Comparison of ENCODE assay signal across 17 cellular contexts in genomic region chr2:3587021-3587420, GRCh38. TPM values are rescaled to one million over a fixed set of nuclear protein-coding genes. Genes with fewer than 3 reads are reported as not detected.
DNase-seq lines count a peak whose midpoint lies in the region; ATAC-seq, FAIRE-seq and TF ChIP-seq lines count a peak whose summit lies in the region.
"Had no signal": no experiment of that assay in that cellular context is flagged by ENCODE, and none has a peak within 500 bp of the region (broad histone marks: within the 10 kb centered on the region; RNA-seq: fewer than 3 reads in every experiment).

No MANE protein-coding gene starts in this region.

- no peak overlapping the region for H2BK15ac ChIP-seq in mesenchymal stem cell (ENCODE audit: low read depth, poor library complexity, severe bottlenecking)

- no peak overlapping the region for H3K23ac ChIP-seq in mesenchymal stem cell (ENCODE audit: low read length in 2 of 2)

- H3K4me2 ChIP-seq in K562 (ENCODE audit: insufficient read depth, low read length) (peak overlapping the region; percentile 32; the same call in 1 of the 2 replicates), mesenchymal stem cell (ENCODE audit: low read length, poor library complexity, severe bottlenecking) (no peak overlapping the region)

- H4K8ac ChIP-seq in mesenchymal stem cell (ENCODE audit: low read length) = peak overlapping the region; percentile 16

- H3K4me3 ChIP-seq in left ventricle myocardium inferior = no peak overlapping the region
- no peak overlapping the region for H3K4me3 ChIP-seq in heart right ventricle
- no peak overlapping the region for H3K4me3 ChIP-seq in K562
- H3K4me3 ChIP-seq in mesenchymal stem cell (ENCODE audit: insufficient read depth in 1 of 2, low read depth in 1 of 2, low read length in 2 of 2) = no peak overlapping the region
- H3K4me3 ChIP-seq: MG63 had no signal

- H3K36me3 ChIP-seq in left ventricle myocardium inferior (peaks cover 24% of the 10 kb centered on the region), heart right ventricle (peaks cover 0 to 26% (median 0%) of the 10 kb centered on the region in 9 donors), K562 (ENCODE audit: control insufficient read depth, insufficient read depth, low read length) (peaks cover 14% of the 10 kb centered on the region), mesenchymal stem cell (ENCODE audit: control insufficient read depth in 1 of 2, insufficient read depth in 2 of 2, low read depth in 1 of 2, low read length in 2 of 2) (peaks cover 23 to 30% of the 10 kb centered on the region in 2 experiments)

- no TSS peak for BruUV-seq in K562 (replicated peaks; lab: Mats Ljungman, UMichigan)

- peak overlapping the region; percentile 55 for H4K91ac ChIP-seq in mesenchymal stem cell (ENCODE audit: low read length)

- no peaks in the 10 kb centered on the region; the same call in 1 of the 2 replicates for H4K20me1 ChIP-seq in K562 (replicated peaks; ENCODE audit: control insufficient read depth, insufficient read depth, low read length)

- TF ChIP-seq RAD21 in K562 (CRISPR knock-in tag; conservative IDR thresholded peaks at IDR 0.05 in 1 of 2, IDR thresholded peaks at IDR 0.05 in 1 of 2) = no peak

- H3K9ac ChIP-seq in K562 (ENCODE audit: insufficient read depth in 1 of 2, low read depth in 2 of 2, low read length in 2 of 2) (no peak overlapping the region), mesenchymal stem cell (ENCODE audit: low read length) (no peak overlapping the region)

- no peak for TF ChIP-seq EP300 in K562 (IDR thresholded peaks at IDR 0.05; ENCODE audit: low read length)

- CTCF ChIA-PET in K562 (lab: Yijun Ruan, JAX; ENCODE audit: low intra/inter-chr PET ratio) = no interaction called here

- intact Hi-C loops in left ventricle myocardium inferior (cut with micrococcal nuclease) (no loop called here), heart right ventricle (cut with DNase I) (loop anchor here in 3 of 10 donors (5.0 to 10.0 kb wide), 2 partner anchors 40 to 68 kb away; partner anchors contain the start of gene ALLC (in 1 of the 3)), K562 (cut with micrococcal nuclease) (no loop called here)

- no peaks in the 10 kb centered on the region for H3K9me1 ChIP-seq in K562 (ENCODE audit: control insufficient read depth, insufficient read depth, low read length)

- peaks cover 39% of the 10 kb centered on the region for H3K4me1 ChIP-seq in left ventricle myocardium inferior
- H3K4me1 ChIP-seq in heart right ventricle = peaks cover 3 to 27% (median 20%) of the 10 kb centered on the region in 9 donors
- peaks cover 20 to 31% of the 10 kb centered on the region in 2 experiments; a peak in 4 of 5 replicates for H3K4me1 ChIP-seq in K562 (replicated peaks in 1 of 2; ENCODE audit: control insufficient read depth in 2 of 2, insufficient read depth in 2 of 2, low read length in 2 of 2)
- peaks cover 14% of the 10 kb centered on the region for H3K4me1 ChIP-seq in mesenchymal stem cell (ENCODE audit: control insufficient read depth, insufficient read depth, low read depth, low read length)

- in situ Hi-C loops in K562 (cut with MboI) = no loop called here

- no peak overlapping the region for H3K14ac ChIP-seq in mesenchymal stem cell (ENCODE audit: low read length in 2 of 2)

- ATAC-seq in heart right ventricle (no peak), K562 (peak; percentile 36), HG02938 (IDR thresholded peaks at IDR 0.05; ENCODE audit: unreplicated experiment) (no peak)

- TF ChIP-seq POLR2A in K562 (conservative IDR thresholded peaks at IDR 0.05) = no peak

- no peak overlapping the region for H2AK5ac ChIP-seq in mesenchymal stem cell (ENCODE audit: low read length, severe bottlenecking)

- H2BK12ac ChIP-seq in mesenchymal stem cell (ENCODE audit: low read length in 2 of 2) = peak overlapping the region in 1 of 2 experiments; percentile 12

- peak overlapping the region; percentile 1 to 46 for H3K4ac ChIP-seq in mesenchymal stem cell (ENCODE audit: low read depth in 1 of 2, low read length in 2 of 2)

- peak overlapping the region; percentile 50 for H3K27ac ChIP-seq in left ventricle myocardium inferior (replicated peaks)
- H3K27ac ChIP-seq in heart right ventricle = no peak overlapping the region
- H3K27ac ChIP-seq in K562 (ENCODE audit: extremely low read depth, low read depth, low read length) = peak overlapping the region; percentile 34; the same call in 2 of the 3 replicates
- no peak overlapping the region for H3K27ac ChIP-seq in mesenchymal stem cell (ENCODE audit: low read length, poor library complexity, severe bottlenecking)

- peaks cover 14% of the 10 kb centered on the region for H3K79me1 ChIP-seq in mesenchymal stem cell (replicated peaks; ENCODE audit: low read length, poor library complexity, severe bottlenecking)

- H3K9me3 ChIP-seq in left ventricle myocardium inferior (replicated peaks) = no peaks in the 10 kb centered on the region
- no peaks in the 10 kb centered on the region for H3K9me3 ChIP-seq in heart right ventricle
- H3K9me3 ChIP-seq in K562 (replicated peaks; ENCODE audit: control insufficient read depth, insufficient read depth, low read depth, low read length) = no peaks in the 10 kb centered on the region
- H3K9me3 ChIP-seq in mesenchymal stem cell (ENCODE audit: control insufficient read depth, low read length) = no peaks in the 10 kb centered on the region
- H3K9me3 ChIP-seq: MG63 had no signal

- WGBS in heart right ventricle, 2 donors = 57 to 79% methylated on average over 5 of the region's 5 CpGs
- WGBS in K562 (ENCODE audit: insufficient coverage, low coverage, missing lambda C conversion rate) = 38% methylated on average over 4 of the region's 5 CpGs
- WGBS in mesenchymal stem cell = 83% methylated on average over 5 of the region's 5 CpGs

- H3K27me3 ChIP-seq in left ventricle myocardium inferior (ENCODE audit: low read depth) (no peaks in the 10 kb centered on the region), heart right ventricle (no peaks in the 10 kb centered on the region), K562 (ENCODE audit: control insufficient read depth in 2 of 2, insufficient read depth in 2 of 2, low read length in 2 of 2) (no peaks in the 10 kb centered on the region), mesenchymal stem cell (ENCODE audit: control insufficient read depth in 1 of 2, insufficient read depth in 1 of 2, low read length in 2 of 2) (no peaks in the 10 kb centered on the region)
- H3K27me3 ChIP-seq: MG63 had no signal

- no peak for FAIRE-seq in K562 (lab: Jason Lieb, UNC)
- FAIRE-seq: A204.1, G401.6, RCC 7860 had no signal

- DNase-seq in left ventricle myocardium inferior (no peak), heart right ventricle (no peak), K562 (ENCODE audit: extremely low read depth in 1 of 4, low spot score in 3 of 4) (no peak), mesenchymal stem cell (no peak), retina (no peak)
- DNase-seq in central memory CD4-positive, alpha-beta T cell = no peak
- DNase-seq: C1 segment of cervical spinal cord, DND-41, MG63, NCI-H1092 treated with DMSO at 0.1 percent for 48 hours, NCI-H226, NCI-H524 treated with DMSO at 0.1 percent for 48 hours, Right ventricle myocardium superior had no signal

- peak overlapping the region in 1 of 2 experiments; percentile 61 for H3K18ac ChIP-seq in mesenchymal stem cell (ENCODE audit: low read depth in 1 of 2, low read length in 2 of 2)

- no peaks in the 10 kb centered on the region for H3K79me2 ChIP-seq in K562 (ENCODE audit: control insufficient read depth, insufficient read depth, low read length)

- TF ChIP-seq CTCF in left ventricle myocardium inferior (IDR thresholded peaks at IDR 0.05; ENCODE audit: borderline replicate concordance) (no peak), heart right ventricle (IDR thresholded peaks at IDR 0.05) (no peak), K562 (IDR thresholded peaks at IDR 0.05 in 2 of 3, conservative IDR thresholded peaks at IDR 0.05 in 1 of 3; ENCODE audit: insufficient read depth in 2 of 3, low read depth in 1 of 3, low read length in 3 of 3) (no peak)

- H2BK5ac ChIP-seq in mesenchymal stem cell (ENCODE audit: low read depth, low read length, poor library complexity, severe bottlenecking) = no peak overlapping the region

- H2AFZ ChIP-seq in K562 (ENCODE audit: low read depth, low read length) (peak overlapping the region; percentile 68; the same call in 1 of the 2 replicates), mesenchymal stem cell (ENCODE audit: low read depth, low read length) (no peak overlapping the region)

- POLR2A ChIA-PET in K562 (lab: Yijun Ruan, JAX) = interaction anchor here (0.7 to 2.1 kb wide), 5 partner anchors 8 to 209 kb away, joined by 3 to 16 read pairs (median 8); partner anchors contain the start of genes EIPR1 and RNASEH1

- H2BK120ac ChIP-seq in mesenchymal stem cell (ENCODE audit: low read depth, low read length) = no peak overlapping the region

RNA-seq across cellular contexts. Expression of gene COLEC11, which starts 7.9 kb away (rescaled TPM):
- total RNA-seq in left ventricle myocardium inferior = 4.9 TPM
- total RNA-seq in heart right ventricle = 1 to 10 TPM; 2.0 to 7.2 (median 4.1) TPM
- 10 to 100 TPM; 18.2 to 26.7 TPM for polyA plus RNA-seq in heart right ventricle
- total RNA-seq in K562 (2011; cell fraction: chromatin; rRNA removed; ENCODE audit: low replicate concordance) = 2.0 and 3.4 TPM in 2 replicates
- total RNA-seq in K562 (2011; cell fraction: nucleolus; rRNA removed) = 3.3 and 3.7 TPM in 2 replicates
- total RNA-seq in K562 (2011; cell fraction: nucleoplasm; rRNA removed) = 3.4 and 3.7 TPM in 2 replicates
- total RNA-seq in K562 (2014; rRNA removed) = 2.9 and 5.4 TPM in 2 replicates
- total RNA-seq in K562 (2014; rRNA removed; fragmentation: Illumina TruSeq; extraction: Trizol) = 0.67 and 0.98 TPM in 2 replicates
- total RNA-seq in K562 (2015; rRNA removed; fragmentation: Illumina TruSeq; extraction: Trizol) = 2.0 and 2.6 TPM in 2 replicates
- 2.9 and 4.3 TPM in 2 replicates for total RNA-seq in K562 (2021)
- polyA plus RNA-seq in K562 (2011; rRNA removed) = 0.93 and 1.6 TPM in 2 replicates
- polyA plus RNA-seq in K562 (2011; cell fraction: cytosol; rRNA removed) = 1.6 and 4.7 TPM in 2 replicates
- polyA plus RNA-seq in K562 (2011; cell fraction: nucleus; rRNA removed) = 0.69 and 1.5 TPM in 2 replicates
- polyA plus RNA-seq in K562 (2012) = 3.8 and 6.7 TPM in 2 replicates
- 1.8 and 3.2 TPM in 2 replicates for polyA plus RNA-seq in K562 (2014; fragmentation: Illumina TruSeq; extraction: Trizol)
- polyA plus RNA-seq in K562 (2014; fragmentation: Nextera tagmentation; extraction: Ambion mirVana) = under 1 TPM; 0.32 to 0.73 TPM
- polyA plus RNA-seq in K562 (2014; rRNA removed) = 3.3 and 4.3 TPM in 2 replicates
- 0.63 and 1.2 TPM in 2 replicates for polyA minus RNA-seq in K562 (2011; rRNA and poly(A)+ RNA removed)
- not detected in 2 replicates for polyA minus RNA-seq in K562 (2011; cell fraction: cytosol; rRNA and poly(A)+ RNA removed)
- polyA minus RNA-seq in K562 (2011; cell fraction: nucleus; rRNA and poly(A)+ RNA removed) = 0.54 and 0.78 TPM in 2 replicates
- polyA plus RNA-seq in mesenchymal stem cell (2013, experiment 1 of 2) = 54.5 TPM
- polyA plus RNA-seq in mesenchymal stem cell (2013, experiment 2 of 2) = 53.6 TPM

RNA-seq across cellular contexts. Expression of gene RPS7, which starts 12.0 kb away (rescaled TPM):
- total RNA-seq in left ventricle myocardium inferior (583 TPM), heart right ventricle (100 to 1,000 TPM; 446 to 663 (median 505) TPM), K562 (2014; rRNA removed) (2,103 and 2,507 TPM in 2 replicates), K562 (2014; rRNA removed; fragmentation: Illumina TruSeq; extraction: Trizol) (3,088 and 3,235 TPM in 2 replicates), K562 (2015; rRNA removed; fragmentation: Illumina TruSeq; extraction: Trizol) (4,033 and 4,169 TPM in 2 replicates), K562 (2021) (2,201 and 2,441 TPM in 2 replicates)
- polyA plus RNA-seq in heart right ventricle (1,000 to 10,000 TPM; 1,343 to 1,956 TPM), K562 (2011; rRNA removed) (2,427 and 2,760 TPM in 2 replicates), K562 (2014; fragmentation: Illumina TruSeq; extraction: Trizol) (2,675 and 2,931 TPM in 2 replicates), K562 (2014; fragmentation: Nextera tagmentation; extraction: Ambion mirVana) (1,000 to 10,000 TPM; 2,718 to 3,051 TPM), K562 (2014; rRNA removed) (2,676 and 2,779 TPM in 2 replicates)
- 147 and 178 TPM in 2 replicates for total RNA-seq in K562 (2011; cell fraction: chromatin; rRNA removed; ENCODE audit: low replicate concordance)
- total RNA-seq in K562 (2011; cell fraction: nucleolus; rRNA removed) = 248 and 275 TPM in 2 replicates
- 393 and 713 TPM in 2 replicates for total RNA-seq in K562 (2011; cell fraction: nucleoplasm; rRNA removed)
- 843 and 1,466 TPM in 2 replicates for polyA plus RNA-seq in K562 (2011; cell fraction: cytosol; rRNA removed)
- 522 and 963 TPM in 2 replicates for polyA plus RNA-seq in K562 (2011; cell fraction: nucleus; rRNA removed)
- 1,908 and 2,807 TPM in 2 replicates for polyA plus RNA-seq in K562 (2012)
- polyA minus RNA-seq in K562 (2011; rRNA and poly(A)+ RNA removed) = 462 and 473 TPM in 2 replicates
- polyA minus RNA-seq in K562 (2011; cell fraction: cytosol; rRNA and poly(A)+ RNA removed) = 394 and 466 TPM in 2 replicates
- 97.9 and 170 TPM in 2 replicates for polyA minus RNA-seq in K562 (2011; cell fraction: nucleus; rRNA and poly(A)+ RNA removed)
- 4,758 TPM for polyA plus RNA-seq in mesenchymal stem cell (2013, experiment 1 of 2)
- polyA plus RNA-seq in mesenchymal stem cell (2013, experiment 2 of 2) = 4,603 TPM

RNA-seq across cellular contexts. Expression of gene RNASEH1, which starts 28.9 kb away (rescaled TPM):
- total RNA-seq in left ventricle myocardium inferior = 20.9 TPM
- 10 to 100 TPM; 17.3 to 24.0 (median 19.9) TPM for total RNA-seq in heart right ventricle
- 10 to 100 TPM in 1 of 2 donors, 1 to 10 TPM in 1; 8.7 to 15.3 TPM for polyA plus RNA-seq in heart right ventricle
- 18.2 and 25.1 TPM in 2 replicates for total RNA-seq in K562 (2011; cell fraction: chromatin; rRNA removed; ENCODE audit: low replicate concordance)
- total RNA-seq in K562 (2011; cell fraction: nucleolus; rRNA removed) = 21.2 and 21.8 TPM in 2 replicates
- total RNA-seq in K562 (2011; cell fraction: nucleoplasm; rRNA removed) = 16.9 and 21.5 TPM in 2 replicates
- 46.5 and 46.8 TPM in 2 replicates for total RNA-seq in K562 (2014; rRNA removed)
- 40.8 and 42.8 TPM in 2 replicates for total RNA-seq in K562 (2014; rRNA removed; fragmentation: Illumina TruSeq; extraction: Trizol)
- 47.1 and 47.5 TPM in 2 replicates for total RNA-seq in K562 (2015; rRNA removed; fragmentation: Illumina TruSeq; extraction: Trizol)
- total RNA-seq in K562 (2021) = 44.1 and 45.6 TPM in 2 replicates
- polyA plus RNA-seq in K562 (2011; rRNA removed) = 21.7 and 25.7 TPM in 2 replicates
- polyA plus RNA-seq in K562 (2011; cell fraction: cytosol; rRNA removed) = 13.4 and 16.5 TPM in 2 replicates
- 19.4 and 20.6 TPM in 2 replicates for polyA plus RNA-seq in K562 (2011; cell fraction: nucleus; rRNA removed)
- polyA plus RNA-seq in K562 (2012) = 19.1 and 35.8 TPM in 2 replicates
- 34.7 and 35.3 TPM in 2 replicates for polyA plus RNA-seq in K562 (2014; fragmentation: Illumina TruSeq; extraction: Trizol)
- 10 to 100 TPM; 27.5 to 32.7 TPM for polyA plus RNA-seq in K562 (2014; fragmentation: Nextera tagmentation; extraction: Ambion mirVana)
- 46.8 and 47.9 TPM in 2 replicates for polyA plus RNA-seq in K562 (2014; rRNA removed)
- 20.3 and 20.5 TPM in 2 replicates for polyA minus RNA-seq in K562 (2011; rRNA and poly(A)+ RNA removed)
- 14.8 and 18.3 TPM in 2 replicates for polyA minus RNA-seq in K562 (2011; cell fraction: cytosol; rRNA and poly(A)+ RNA removed)
- 14.9 and 20.8 TPM in 2 replicates for polyA minus RNA-seq in K562 (2011; cell fraction: nucleus; rRNA and poly(A)+ RNA removed)
- 28.0 TPM for polyA plus RNA-seq in mesenchymal stem cell (2013, experiment 1 of 2)
- polyA plus RNA-seq in mesenchymal stem cell (2013, experiment 2 of 2) = 28.9 TPM

Comparison
In these comparisons a context has a peak if more than half of its experiments do, and no peak if none do; other contexts are left out.
1. H3K27ac ChIP-seq: peak in left ventricle myocardium inferior (single experiment) and K562 (single experiment); none in heart right ventricle (0 of 10) and mesenchymal stem cell (single experiment).